ENCODE assay signal across 1 cellular context in the genomic region with DNA sequence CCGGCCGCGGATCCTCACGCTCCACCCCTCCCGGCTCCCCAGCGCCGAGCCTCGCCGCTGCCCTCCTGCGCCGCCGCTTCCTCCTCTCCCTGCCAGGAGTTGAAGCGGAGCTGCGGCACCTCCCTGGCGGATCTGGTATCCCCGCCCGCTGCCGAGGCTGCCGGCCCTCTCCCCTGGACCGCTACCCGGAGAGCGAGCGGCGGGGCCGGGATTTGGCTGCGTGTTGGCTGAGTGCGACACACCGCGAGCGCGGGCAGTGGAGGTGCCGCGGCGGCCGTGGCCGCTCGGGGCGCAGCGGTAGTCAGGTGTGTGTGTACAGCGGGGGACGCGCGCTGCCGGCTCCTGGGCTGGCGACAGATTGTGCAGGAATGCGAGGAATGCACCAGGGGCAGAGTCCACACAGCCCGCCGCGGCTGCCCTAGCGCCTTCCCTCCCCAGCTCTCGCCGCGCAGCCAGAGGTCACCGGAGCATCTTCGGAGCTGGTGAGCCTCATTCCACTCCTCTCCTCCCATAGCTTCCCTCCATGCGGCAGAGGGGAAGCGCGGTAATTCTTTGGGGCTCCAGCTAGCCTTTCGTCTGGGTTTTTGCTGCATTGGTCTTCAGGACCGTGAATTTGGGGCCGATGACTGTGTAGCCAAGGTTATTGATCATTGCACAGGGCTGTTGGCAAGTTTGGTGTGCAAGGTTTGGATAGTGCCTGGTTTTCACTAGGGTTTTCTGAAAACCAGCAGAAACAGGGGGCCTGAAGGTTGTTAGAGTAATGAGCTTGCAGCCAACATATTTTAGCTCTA.
TF ChIP-seq lines count a peak whose summit lies in the region.

No MANE protein-coding gene starts in this region.

TF ChIP-seq in HEK293, 187 proteins besides CTCF, POLR2A, EP300 and RAD21 (continued from another document and continues in another):
- no peak for TF ChIP-seq ZNF513 (tag by site-specific recombination; IDR thresholded peaks at IDR 0.05)
- TF ChIP-seq ZNF23 (tag by site-specific recombination; IDR thresholded peaks at IDR 0.05; ENCODE audit: borderline replicate concordance), result no peak
- no peak for TF ChIP-seq BCL11A (tag by site-specific recombination; IDR thresholded peaks at IDR 0.05; ENCODE audit: low read depth)
- TF ChIP-seq YY1 (tag by site-specific recombination; IDR thresholded peaks at IDR 0.05), result no peak
- TF ChIP-seq, protein P1, sequence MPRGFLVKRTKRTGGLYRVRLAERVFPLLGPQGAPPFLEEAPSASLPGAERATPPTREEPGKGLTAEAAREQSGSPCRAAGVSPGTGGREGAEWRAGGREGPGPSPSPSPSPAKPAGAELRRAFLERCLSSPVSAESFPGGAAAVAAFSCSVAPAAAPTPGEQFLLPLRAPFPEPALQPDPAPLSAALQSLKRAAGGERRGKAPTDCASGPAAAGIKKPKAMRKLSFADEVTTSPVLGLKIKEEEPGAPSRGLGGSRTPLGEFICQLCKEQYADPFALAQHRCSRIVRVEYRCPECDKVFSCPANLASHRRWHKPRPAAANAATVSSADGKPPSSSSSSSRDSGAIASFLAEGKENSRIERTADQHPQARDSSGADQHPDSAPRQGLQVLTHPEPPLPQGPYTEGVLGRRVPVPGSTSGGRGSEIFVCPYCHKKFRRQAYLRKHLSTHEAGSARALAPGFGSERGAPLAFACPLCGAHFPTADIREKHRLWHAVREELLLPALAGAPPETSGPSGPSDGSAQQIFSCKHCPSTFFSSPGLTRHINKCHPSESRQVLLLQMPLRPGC (tag by site-specific recombination; IDR thresholded peaks at IDR 0.05), result peak; percentile 85
- TF ChIP-seq YY2 (tag by site-specific recombination; IDR thresholded peaks at IDR 0.05), result no peak
- no peak for TF ChIP-seq ZNF157 (tag by site-specific recombination; IDR thresholded peaks at IDR 0.05)
- TF ChIP-seq, protein P2, sequence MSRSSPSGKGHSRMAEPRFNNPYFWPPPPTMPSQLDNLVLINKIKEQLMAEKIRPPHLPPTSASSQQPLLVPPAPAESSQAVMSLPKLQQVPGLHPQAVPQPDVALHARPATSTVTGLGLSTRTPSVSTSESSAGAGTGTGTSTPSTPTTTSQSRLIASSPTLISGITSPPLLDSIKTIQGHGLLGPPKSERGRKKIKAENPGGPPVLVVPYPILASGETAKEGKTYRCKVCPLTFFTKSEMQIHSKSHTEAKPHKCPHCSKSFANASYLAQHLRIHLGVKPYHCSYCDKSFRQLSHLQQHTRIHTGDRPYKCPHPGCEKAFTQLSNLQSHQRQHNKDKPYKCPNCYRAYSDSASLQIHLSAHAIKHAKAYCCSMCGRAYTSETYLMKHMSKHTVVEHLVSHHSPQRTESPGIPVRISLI (tag by site-specific recombination; IDR thresholded peaks at IDR 0.05), result no peak
- peak; percentile 81 for TF ChIP-seq ZBTB20 (tag by site-specific recombination; IDR thresholded peaks at IDR 0.05)
- peak; percentile 64 for TF ChIP-seq SP7 (tag by site-specific recombination; IDR thresholded peaks at IDR 0.05)
- 0 out of 2 replicates have a peak, but pooled peaks have one; percentile 30 for TF ChIP-seq ZNF24 (tag by site-specific recombination; IDR thresholded peaks at IDR 0.05)
- TF ChIP-seq SP2 (tag by site-specific recombination; IDR thresholded peaks at IDR 0.05), result peak; percentile 32; the same call in 1 of the 2 replicates
- TF ChIP-seq ZBTB6 (tag by site-specific recombination; IDR thresholded peaks at IDR 0.05), result no peak
- TF ChIP-seq IKZF3 (tag by site-specific recombination; IDR thresholded peaks at IDR 0.05), result no peak
- TF ChIP-seq, protein P3, sequence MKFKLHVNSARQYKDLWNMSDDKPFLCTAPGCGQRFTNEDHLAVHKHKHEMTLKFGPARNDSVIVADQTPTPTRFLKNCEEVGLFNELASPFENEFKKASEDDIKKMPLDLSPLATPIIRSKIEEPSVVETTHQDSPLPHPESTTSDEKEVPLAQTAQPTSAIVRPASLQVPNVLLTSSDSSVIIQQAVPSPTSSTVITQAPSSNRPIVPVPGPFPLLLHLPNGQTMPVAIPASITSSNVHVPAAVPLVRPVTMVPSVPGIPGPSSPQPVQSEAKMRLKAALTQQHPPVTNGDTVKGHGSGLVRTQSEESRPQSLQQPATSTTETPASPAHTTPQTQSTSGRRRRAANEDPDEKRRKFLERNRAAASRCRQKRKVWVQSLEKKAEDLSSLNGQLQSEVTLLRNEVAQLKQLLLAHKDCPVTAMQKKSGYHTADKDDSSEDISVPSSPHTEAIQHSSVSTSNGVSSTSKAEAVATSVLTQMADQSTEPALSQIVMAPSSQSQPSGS (tag by site-specific recombination; IDR thresholded peaks at IDR 0.05; ENCODE audit: low read depth), result no peak
- no peak for TF ChIP-seq ZNF19 (tag by site-specific recombination; IDR thresholded peaks at IDR 0.05; ENCODE audit: low read depth)
- no peak for TF ChIP-seq ZNF473 (tag by site-specific recombination; IDR thresholded peaks at IDR 0.05)
- TF ChIP-seq, protein P4, sequence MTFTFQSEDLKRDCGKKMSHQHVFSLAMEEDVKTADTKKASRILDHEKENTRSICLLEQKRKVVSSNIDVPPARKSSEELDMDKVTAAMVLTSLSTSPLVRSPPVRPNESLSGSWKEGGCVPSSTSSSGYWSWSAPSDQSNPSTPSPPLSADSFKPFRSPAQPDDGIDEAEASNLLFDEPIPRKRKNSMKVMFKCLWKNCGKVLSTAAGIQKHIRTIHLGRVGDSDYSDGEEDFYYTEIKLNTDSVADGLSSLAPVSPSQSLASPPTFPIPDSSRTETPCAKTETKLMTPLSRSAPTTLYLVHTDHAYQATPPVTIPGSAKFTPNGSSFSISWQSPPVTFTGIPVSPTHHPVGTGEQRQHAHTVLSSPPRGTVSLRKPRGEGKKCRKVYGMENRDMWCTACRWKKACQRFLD (tag by site-specific recombination; IDR thresholded peaks at IDR 0.05), result no peak
- TF ChIP-seq ZNF785 (tag by site-specific recombination; IDR thresholded peaks at IDR 0.05), result no peak
- TF ChIP-seq ZNF791 (tag by site-specific recombination; IDR thresholded peaks at IDR 0.05), result no peak
- peak; percentile 90 for TF ChIP-seq ZFP37 (tag by site-specific recombination; IDR thresholded peaks at IDR 0.05)
- no peak for TF ChIP-seq ZNF548 (tag by site-specific recombination; IDR thresholded peaks at IDR 0.05)
- TF ChIP-seq, protein P5, sequence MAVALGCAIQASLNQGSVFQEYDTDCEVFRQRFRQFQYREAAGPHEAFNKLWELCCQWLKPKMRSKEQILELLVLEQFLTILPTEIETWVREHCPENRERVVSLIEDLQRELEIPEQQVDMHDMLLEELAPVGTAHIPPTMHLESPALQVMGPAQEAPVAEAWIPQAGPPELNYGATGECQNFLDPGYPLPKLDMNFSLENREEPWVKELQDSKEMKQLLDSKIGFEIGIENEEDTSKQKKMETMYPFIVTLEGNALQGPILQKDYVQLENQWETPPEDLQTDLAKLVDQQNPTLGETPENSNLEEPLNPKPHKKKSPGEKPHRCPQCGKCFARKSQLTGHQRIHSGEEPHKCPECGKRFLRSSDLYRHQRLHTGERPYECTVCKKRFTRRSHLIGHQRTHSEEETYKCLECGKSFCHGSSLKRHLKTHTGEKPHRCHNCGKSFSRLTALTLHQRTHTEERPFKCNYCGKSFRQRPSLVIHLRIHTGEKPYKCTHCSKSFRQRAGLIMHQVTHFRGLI (tag by site-specific recombination; IDR thresholded peaks at IDR 0.05), result no peak
- 0 out of 2 replicates have a peak, but pooled peaks have one; percentile 29 for TF ChIP-seq KLF10 (tag by site-specific recombination; IDR thresholded peaks at IDR 0.05)
- 0 out of 2 replicates have a peak, but pooled peaks have one; percentile 51 for TF ChIP-seq ZXDB (tag by site-specific recombination; IDR thresholded peaks at IDR 0.05)
- TF ChIP-seq ZNF501 (tag by site-specific recombination; IDR thresholded peaks at IDR 0.05), result 0 out of 2 replicates have a peak, but pooled peaks have one; percentile 79
- no peak for TF ChIP-seq ZNF830 (tag by site-specific recombination; IDR thresholded peaks at IDR 0.05; ENCODE audit: low read depth)
- TF ChIP-seq ZSCAN16 (tag by site-specific recombination; IDR thresholded peaks at IDR 0.05), result no peak
- peak; percentile 86 for TF ChIP-seq ZEB2 (tag by site-specific recombination; IDR thresholded peaks at IDR 0.05)
- TF ChIP-seq ZNF776 (tag by site-specific recombination; IDR thresholded peaks at IDR 0.05; ENCODE audit: borderline replicate concordance), result no peak
- TF ChIP-seq KLF16 (tag by site-specific recombination; IDR thresholded peaks at IDR 0.05), result no peak
- 0 out of 2 replicates have a peak, but pooled peaks have one; percentile 2 for TF ChIP-seq GLI4 (tag by site-specific recombination; IDR thresholded peaks at IDR 0.05)
- no peak for TF ChIP-seq ZNF174 (tag by site-specific recombination; IDR thresholded peaks at IDR 0.05)
- TF ChIP-seq ZBTB48 (tag by site-specific recombination; IDR thresholded peaks at IDR 0.05), result 0 out of 2 replicates have a peak, but pooled peaks have one; percentile 41
- no peak for TF ChIP-seq ZBTB21 (tag by site-specific recombination; IDR thresholded peaks at IDR 0.05)
- TF ChIP-seq ZNF221 (tag by site-specific recombination; IDR thresholded peaks at IDR 0.05; ENCODE audit: borderline replicate concordance), result no peak
- peak; percentile 95 for TF ChIP-seq ZBTB26 (tag by site-specific recombination; optimal IDR thresholded peaks at IDR 0.05)
- peak; percentile 84 for TF ChIP-seq ZIC2 (tag by site-specific recombination; IDR thresholded peaks at IDR 0.05)
- TF ChIP-seq ZBTB44 (tag by site-specific recombination; IDR thresholded peaks at IDR 0.05), result no peak
- peak; percentile 21; the same call in 1 of the 2 replicates for TF ChIP-seq OSR2 (tag by site-specific recombination; IDR thresholded peaks at IDR 0.05)
- peak; percentile 83 for TF ChIP-seq ZBTB8A (tag by site-specific recombination; IDR thresholded peaks at IDR 0.05)
- TF ChIP-seq ZNF610 (tag by site-specific recombination; IDR thresholded peaks at IDR 0.05; ENCODE audit: borderline replicate concordance), result no peak
- no peak for TF ChIP-seq MYNN (tag by site-specific recombination; IDR thresholded peaks at IDR 0.05; ENCODE audit: borderline replicate concordance)
- 0 out of 2 replicates have a peak, but pooled peaks have one; percentile 35 for TF ChIP-seq ZNF366 (tag by site-specific recombination; conservative IDR thresholded peaks at IDR 0.05)
- TF ChIP-seq PBX3 (CRISPR knock-in tag; IDR thresholded peaks at IDR 0.05), result peak; percentile 46; the same call in 1 of the 2 replicates
- no peak for TF ChIP-seq ZNF544 (tag by site-specific recombination; IDR thresholded peaks at IDR 0.05)
- TF ChIP-seq ZNF324 (tag by site-specific recombination; IDR thresholded peaks at IDR 0.05), result 0 out of 2 replicates have a peak, but pooled peaks have one; percentile 23
- no peak for TF ChIP-seq ZNF354C (tag by site-specific recombination; IDR thresholded peaks at IDR 0.05; ENCODE audit: borderline replicate concordance, low read depth)
- no peak for TF ChIP-seq OVOL3 (tag by site-specific recombination; IDR thresholded peaks at IDR 0.05)
- TF ChIP-seq ZNF561 (tag by site-specific recombination; IDR thresholded peaks at IDR 0.05; ENCODE audit: borderline replicate concordance), result no peak
- no peak for TF ChIP-seq ZNF140 (tag by site-specific recombination; IDR thresholded peaks at IDR 0.05)
- peak; percentile 34; the same call in 1 of the 2 replicates for TF ChIP-seq WT1 (tag by site-specific recombination; IDR thresholded peaks at IDR 0.05)
- no peak for TF ChIP-seq ZNF558 (tag by site-specific recombination; IDR thresholded peaks at IDR 0.05)
